Comparison of ENCODE assay signal across 8 cellular contexts in the genomic region with DNA sequence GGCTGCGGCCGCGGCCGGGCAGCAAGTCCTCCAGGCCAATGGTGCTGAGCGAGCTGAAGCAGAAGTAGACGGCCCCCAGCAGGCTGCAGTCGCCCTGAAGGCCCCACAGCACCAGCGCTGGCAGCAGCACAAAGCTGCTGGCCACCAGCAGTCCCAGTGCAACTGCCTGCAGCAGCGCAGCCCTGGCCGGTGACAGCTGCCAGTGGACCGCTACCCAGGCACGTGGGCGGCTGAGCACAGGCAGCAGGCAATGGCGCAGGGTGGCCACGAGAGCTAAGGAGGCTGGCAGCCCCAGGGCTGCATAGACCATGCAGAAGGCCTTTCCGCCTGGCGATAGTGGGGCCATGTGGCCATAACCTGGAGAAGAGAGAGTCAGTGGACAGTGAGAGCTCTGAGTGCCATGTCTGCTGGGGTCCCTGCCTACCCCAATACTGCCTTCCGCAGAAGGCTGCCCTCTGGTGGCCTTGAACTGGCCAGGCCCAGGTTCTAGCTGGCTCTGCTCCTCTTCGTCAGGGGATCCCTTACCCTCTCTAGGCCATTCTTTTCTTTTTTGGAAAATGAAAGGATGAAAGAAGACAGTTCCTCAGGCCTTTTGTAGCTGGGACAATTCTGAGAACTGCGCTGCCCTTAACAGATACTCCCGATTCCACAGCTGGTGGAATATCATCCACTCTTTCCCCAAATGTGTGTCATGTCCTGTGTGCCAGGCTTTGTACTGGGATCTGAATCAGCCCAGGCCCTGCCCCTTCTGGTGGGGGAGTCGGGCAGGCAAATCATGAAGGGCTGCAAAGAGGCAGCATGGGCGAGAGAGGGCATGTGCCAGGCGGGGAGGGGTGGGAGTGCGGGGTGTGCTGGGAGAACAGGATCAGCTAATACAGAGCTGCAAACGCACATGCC. TPM values are rescaled to one million over a fixed set of nuclear protein-coding genes. Genes with fewer than 3 reads are reported as not detected.
DNase-seq lines count a peak whose midpoint lies in the region; ATAC-seq, FAIRE-seq and TF ChIP-seq lines count a peak whose summit lies in the region.

No MANE protein-coding gene starts in this region.

- peaks cover 0 to 13% (median 5%) of the 10 kb centered on the region in 3 donors for H3K36me3 ChIP-seq in pancreas

- H3K27ac Mint-ChIP-seq in activated CD8-positive, alpha-beta T cell treated with anti-CD3 and anti-CD28 coated beads for 36 hours = no peak overlapping the region

- no peak for DNase-seq in HFF-Myc (ENCODE audit: extremely low read depth, low read depth)
- peak; percentile 73 for DNase-seq in activated CD8-positive, alpha-beta T cell treated with anti-CD3 and anti-CD28 coated beads for 36 hours
- DNase-seq in fibroblast of the aortic adventitia (ENCODE audit: low read depth) = no peak
- peak in 2 of 6 donors; percentile 34 to 75 for DNase-seq in pancreas
- DNase-seq in HK-2 (ENCODE audit: unreplicated experiment) = no peak
- DNase-seq in putamen (ENCODE audit: low spot score) = no peak
- DNase-seq in central memory CD4-positive, alpha-beta T cell = no peak

- WGBS in pancreas, 2 donors = 78 to 83% methylated on average over 26 of the region's 26 CpGs

- peaks cover 14% of the 10 kb centered on the region for H3K36me3 Mint-ChIP-seq in activated CD8-positive, alpha-beta T cell treated with anti-CD3 and anti-CD28 coated beads for 36 hours (ENCODE audit: low read depth)

- POLR2A ChIA-PET in activated CD8-positive, alpha-beta T cell treated with anti-CD3 and anti-CD28 coated beads for 36 hours (lab: Charles Lee) = interaction anchor here (0.7 to 5.7 kb wide), 16 partner anchors 11 to 94 kb away, joined by 3 to 39 read pairs (median 6); partner anchors contain the start of genes EHBP1L1, FAM89B, MALAT1 and MAP3K11

- H3K4me1 ChIP-seq in pancreas = no peaks in the 10 kb centered on the region

- no peak overlapping the region for H3K4me3 Mint-ChIP-seq in activated CD8-positive, alpha-beta T cell treated with anti-CD3 and anti-CD28 coated beads for 36 hours

- H3K4me1 Mint-ChIP-seq in activated CD8-positive, alpha-beta T cell treated with anti-CD3 and anti-CD28 coated beads for 36 hours (ENCODE audit: low read depth) = peaks cover 29% of the 10 kb centered on the region

- peak; percentile 83 for TF ChIP-seq CTCF in C4-2B (conservative IDR thresholded peaks at IDR 0.05)
- TF ChIP-seq CTCF in HFF-Myc (IDR thresholded peaks at IDR 0.05; ENCODE audit: low read depth, low read length, missing control alignments) = peak; percentile 74
- peak; percentile 80 for TF ChIP-seq CTCF in activated CD8-positive, alpha-beta T cell treated with anti-CD3 and anti-CD28 coated beads for 36 hours (IDR thresholded peaks at IDR 0.05)
- TF ChIP-seq CTCF in fibroblast of the aortic adventitia (IDR thresholded peaks at IDR 0.05; ENCODE audit: insufficient read depth, low read length) = peak; percentile 73
- peak in 2 of 4 donors; percentile 12 to 37 for TF ChIP-seq CTCF in pancreas (IDR thresholded peaks at IDR 0.05)

- no peak overlapping the region for H3K27ac ChIP-seq in C4-2B
- H3K27ac ChIP-seq in pancreas = no peak overlapping the region

- ATAC-seq in activated CD8-positive, alpha-beta T cell treated with anti-CD3 and anti-CD28 coated beads for 36 hours = peak; percentile 24
- peak in 3 of 4 donors; percentile 28 to 48 (median 33) for ATAC-seq in pancreas

- H3K9me3 ChIP-seq in pancreas = no peaks in the 10 kb centered on the region

- no peaks in the 10 kb centered on the region for H3K9me3 Mint-ChIP-seq in activated CD8-positive, alpha-beta T cell treated with anti-CD3 and anti-CD28 coated beads for 36 hours

- CTCF ChIA-PET in activated CD8-positive, alpha-beta T cell treated with anti-CD3 and anti-CD28 coated beads for 36 hours (lab: Charles Lee) = interaction anchor here (0.6 to 5.3 kb wide), 28 partner anchors 8 to 264 kb away, joined by 3 to 47 read pairs (median 4); partner anchors contain the start of genes EHBP1L1, FAM89B, MAP3K11 and PCNX3

- H3K27me3 Mint-ChIP-seq in activated CD8-positive, alpha-beta T cell treated with anti-CD3 and anti-CD28 coated beads for 36 hours = no peaks in the 10 kb centered on the region

- FAIRE-seq in pancreas (lab: Jason Lieb, UNC) = no peak

- intact Hi-C loops in activated CD8-positive, alpha-beta T cell treated with anti-CD3 and anti-CD28 coated beads for 36 hours (cut with micrococcal nuclease) = loop anchor here (2.0 kb wide), 1 partner anchor 15 kb away; no protein-coding TSS in a partner anchor
- intact Hi-C loops in pancreas (cut with DNase I) = no loop called here

- no peaks in the 10 kb centered on the region for H3K27me3 ChIP-seq in pancreas

- H3K4me3 ChIP-seq in HFF-Myc (replicated peaks; ENCODE audit: low read depth, low read length) (no peak overlapping the region), fibroblast of the aortic adventitia (ENCODE audit: low read depth, low read length) (no peak overlapping the region), pancreas (no peak overlapping the region)

RNA-seq across cellular contexts. Expression of gene KCNK7, which starts 1.8 kb away (rescaled TPM):
- total RNA-seq in activated CD8-positive, alpha-beta T cell treated with anti-CD3 and anti-CD28 coated beads for 36 hours = under 1 TPM in 1 of 2 experiments, not detected in 1; 0.77 TPM
- total RNA-seq in fibroblast of the aortic adventitia (ENCODE audit: low replicate concordance) = 0.09 and 0.65 TPM in 2 replicates
- total RNA-seq in pancreas = under 1 TPM in 3 of 6 donors, not detected in 3; 0.19 to 0.84 (median 0.28) TPM
- polyA plus RNA-seq in pancreas = 1 to 10 TPM in 1 of 2 donors, under 1 TPM in 1; 0.91 to 1.6 TPM

RNA-seq across cellular contexts. Expression of gene EHBP1L1, which starts 17.9 kb away (rescaled TPM):
- total RNA-seq in activated CD8-positive, alpha-beta T cell treated with anti-CD3 and anti-CD28 coated beads for 36 hours = 10 to 100 TPM; 94.0 to 99.4 TPM
- total RNA-seq in fibroblast of the aortic adventitia (ENCODE audit: low replicate concordance) = 52.2 and 58.5 TPM in 2 replicates
- total RNA-seq in pancreas = 10 to 100 TPM in 4 of 6 donors, 1 to 10 TPM in 2; 6.5 to 26.2 (median 11.2) TPM
- polyA plus RNA-seq in pancreas = 10 to 100 TPM; 25.0 to 34.2 TPM

RNA-seq across cellular contexts. Expression of gene MAP3K11, which starts 20.3 kb away (rescaled TPM):
- total RNA-seq in activated CD8-positive, alpha-beta T cell treated with anti-CD3 and anti-CD28 coated beads for 36 hours = 10 to 100 TPM; 40.3 to 45.6 TPM
- 22.4 and 30.4 TPM in 2 replicates for total RNA-seq in fibroblast of the aortic adventitia (ENCODE audit: low replicate concordance)
- total RNA-seq in pancreas = 10 to 100 TPM; 23.2 to 40.6 (median 26.7) TPM
- polyA plus RNA-seq in pancreas = 10 to 100 TPM; 75.5 to 84.7 TPM

RNA-seq across cellular contexts. Expression of gene FAM89B, which starts 21.4 kb away (rescaled TPM):
- 10 to 100 TPM; 12.7 to 16.0 TPM for total RNA-seq in activated CD8-positive, alpha-beta T cell treated with anti-CD3 and anti-CD28 coated beads for 36 hours
- total RNA-seq in fibroblast of the aortic adventitia (ENCODE audit: low replicate concordance) (5.6 and 21.6 TPM in 2 replicates), pancreas (10 to 100 TPM; 22.7 to 45.9 (median 28.6) TPM)
- polyA plus RNA-seq in pancreas = 10 to 100 TPM; 37.3 to 49.1 TPM

RNA-seq across cellular contexts. Expression of gene PCNX3, which starts 21.8 kb away (rescaled TPM):
- total RNA-seq in activated CD8-positive, alpha-beta T cell treated with anti-CD3 and anti-CD28 coated beads for 36 hours = 10 to 100 TPM; 34.3 to 34.4 TPM
- total RNA-seq in fibroblast of the aortic adventitia (ENCODE audit: low replicate concordance) = 21.8 and 31.5 TPM in 2 replicates
- total RNA-seq in pancreas = 10 to 100 TPM; 13.5 to 21.5 (median 17.3) TPM
- 10 to 100 TPM; 21.7 to 26.3 TPM for polyA plus RNA-seq in pancreas
